In genomic region chr1:181152892-181153633, GRCh38 we compare ENCODE assay signal across 1 cellular context.
TF ChIP-seq lines count a peak whose summit lies in the region.

No MANE protein-coding gene starts in this region.

TF ChIP-seq in H1, 55 proteins besides CTCF, POLR2A, EP300 and RAD21 (continued from another document):
- no peak for TF ChIP-seq ATF2 (IDR thresholded peaks at IDR 0.05; ENCODE audit: low read length)
